8 cellular contexts compared by ENCODE assay signal in genomic region chr17:10198509-10199249, GRCh38. TPM values are rescaled to one million over a fixed set of nuclear protein-coding genes. Genes with fewer than 3 reads are reported as not detected.
DNase-seq lines count a peak whose midpoint lies in the region; ATAC-seq and TF ChIP-seq lines count a peak whose summit lies in the region.

GAS7 (minus strand) TSS chr17:10198606.

- H3K36me3 ChIP-seq in H7 (replicated peaks; ENCODE audit: control insufficient read depth, insufficient read depth, low read length) (no peaks in the 10 kb centered on the region), WERI-Rb-1 (no peaks in the 10 kb centered on the region)

- DNase-seq in Calu3 (peak; percentile 24), H7 (peak; percentile 97), WERI-Rb-1 (peak; percentile 68), ecto neural progenitor cell (ENCODE audit: low spot score) (peak; percentile 91), midbrain (lab: John Stamatoyannopoulos, UW) (peak; percentile 32), SHP77 treated with DMSO at 0.1 percent for 48 hours (lab: John Stamatoyannopoulos, UW) (no peak)

- no peak for ATAC-seq in HG02870 (IDR thresholded peaks at IDR 0.05; ENCODE audit: unreplicated experiment)

- no peaks in the 10 kb centered on the region for H3K4me1 Mint-ChIP-seq in Calu3 (ENCODE audit: low read depth, unreplicated experiment)

- intact Hi-C loops in Calu3 (cut with micrococcal nuclease; ENCODE audit: unreplicated experiment): no loop called here

- no peaks in the 10 kb centered on the region for H3K27me3 Mint-ChIP-seq in Calu3 (ENCODE audit: unreplicated experiment)

- H3K4me3 ChIP-seq in H7 (ENCODE audit: insufficient read depth, low read depth, low read length) (peak within 1 kb of the TSS; percentile 70), WERI-Rb-1 (ENCODE audit: low read depth, low read length) (peak within 1 kb of the TSS; percentile 44)

- H3K27ac Mint-ChIP-seq in Calu3 (ENCODE audit: unreplicated experiment): no peak within 1 kb of the TSS

- H3K36me3 Mint-ChIP-seq in Calu3 (ENCODE audit: insufficient read depth, unreplicated experiment): no peaks in the 10 kb centered on the region

- no peak within 1 kb of the TSS for H3K4me3 Mint-ChIP-seq in Calu3 (ENCODE audit: low read depth, unreplicated experiment)

- H3K27me3 ChIP-seq in H7 (ENCODE audit: control insufficient read depth, insufficient read depth, low read length) (peaks cover 23% of the 10 kb centered on the region), WERI-Rb-1 (ENCODE audit: insufficient read depth, low read depth, severe bottlenecking) (peaks cover 25% of the 10 kb centered on the region)

- H3K9me3 ChIP-seq in WERI-Rb-1 (ENCODE audit: severe bottlenecking): peaks cover 5% of the 10 kb centered on the region

- CTCF ChIA-PET in Calu3 (lab: Charles Lee): interaction anchor here (0.6 kb wide), 1 partner anchor 49 kb away, joined by 8 read pairs; no protein-coding TSS in a partner anchor

- TF ChIP-seq CTCF in Calu3 (IDR thresholded peaks at IDR 0.05; ENCODE audit: unreplicated experiment) (no peak), WERI-Rb-1 (IDR thresholded peaks at IDR 0.05; ENCODE audit: low read depth, low read length) (no peak), subcutaneous adipose tissue (IDR thresholded peaks at IDR 0.05; ENCODE audit: low read depth) (no peak)

- H3K27ac ChIP-seq in WERI-Rb-1: no peak within 1 kb of the TSS

- no peaks in the 10 kb centered on the region for H3K9me3 Mint-ChIP-seq in Calu3 (ENCODE audit: low read depth, unreplicated experiment)

- no TSS peak for BruUV-seq in Calu3 (replicated peaks; lab: Mats Ljungman, UMichigan)

RNA-seq across cellular contexts. Expression of gene GAS7, which starts in this region (rescaled TPM):
- total RNA-seq in Calu3 (2022) (0.42 and 0.59 TPM in 2 replicates), subcutaneous adipose tissue (10 to 100 TPM; 24.7 to 43.3 (median 38.4) TPM)
- 4.2 and 6.8 TPM in 2 replicates for total RNA-seq in H7 (2014; rRNA removed; shearing (Covaris generic))

Comparison
In these comparisons a context has a peak if more than half of its experiments do, and no peak if none do; other contexts are left out.
1. Peak in DNase-seq in Calu3; RNA of the gene not detected or under 1 TPM.